In the genomic region with DNA sequence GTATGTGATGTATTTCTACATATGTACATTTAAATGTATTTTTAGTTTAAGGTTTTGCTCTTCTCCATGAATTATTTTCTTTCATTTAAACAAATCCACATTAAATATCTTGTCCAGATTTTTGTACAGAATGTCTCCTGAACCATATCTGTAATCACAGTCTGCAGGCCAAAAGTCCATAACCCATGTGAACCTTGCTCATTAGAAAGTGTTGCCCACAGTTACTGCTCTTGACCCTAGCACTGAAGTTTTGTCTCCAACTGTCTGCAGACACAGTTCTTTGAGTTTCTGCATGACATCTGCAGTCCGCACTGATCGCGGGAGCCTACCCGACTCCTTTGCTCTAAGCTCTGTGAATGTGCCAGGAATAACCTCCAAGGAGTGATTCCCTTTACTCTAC, we compare ENCODE assay signal across 9 cellular contexts.
"Had no signal": no experiment of that assay in that cellular context is flagged by ENCODE, and none has a peak within 500 bp of the region (broad histone marks: within the 10 kb centered on the region; RNA-seq: fewer than 3 reads in every experiment).

No MANE protein-coding gene starts in this region.

- FAIRE-seq: K562 had no signal

- ATAC-seq: HCT116, K562 had no signal

- H3K4me1 ChIP-seq: HAP-1 had no signal

- H3K36me3 ChIP-seq: HAP-1 had no signal

- H3K9ac ChIP-seq: GM23248 had no signal

- H3K27ac ChIP-seq: GM23248, HL-60 had no signal

- DNase-seq: GM23248, GOT3, H7, HFFc6, IMR-90 had no signal

- H3K4me3 ChIP-seq: GM23248, HAP-1, K562 had no signal

- H2AFZ ChIP-seq: GM23248 had no signal

- H3K9me3 ChIP-seq: HAP-1 had no signal
